18 cellular contexts compared by ENCODE assay signal in genomic region chr4:159117968-159118367, GRCh38. TPM values are rescaled to one million over a fixed set of nuclear protein-coding genes. Genes with fewer than 3 reads are reported as not detected.
A peak's percentile ranks its signal among the peaks of the same experiment; 100 is the strongest.
DNase-seq lines count a peak whose midpoint lies in the region; ATAC-seq, FAIRE-seq and TF ChIP-seq lines count a peak whose summit lies in the region.
"Had no signal": no experiment of that assay in that cellular context is flagged by ENCODE, and none has a peak within 500 bp of the region (broad histone marks: within the 10 kb centered on the region; RNA-seq: fewer than 3 reads in every experiment).

No MANE protein-coding gene starts in this region.

- POLR2A ChIA-PET in PC-3 (lab: Charles Lee; ENCODE audit: unreplicated experiment), result interaction anchor here (0.6 kb wide), 1 partner anchor 693 kb away, joined by 10 read pairs; no protein-coding TSS in a partner anchor

- peaks cover 10% of the 10 kb centered on the region for H3K4me1 Mint-ChIP-seq in GM23338
- H3K4me1 Mint-ChIP-seq in stimulated activated naive CD8-positive, alpha-beta T cell treated with anti-CD3 and anti-CD28 coated beads, Interleukin-15, amount 100 ng/mL, for 72 hours, result peaks cover 29% of the 10 kb centered on the region

- H3K36me3 ChIP-seq in PC-3 (ENCODE audit: low read depth, low read length) (no peaks in the 10 kb centered on the region), right lobe of liver (no peaks in the 10 kb centered on the region), GM23338 (ENCODE audit: insufficient read depth) (no peaks in the 10 kb centered on the region)
- H3K36me3 ChIP-seq: pancreas had no signal

- H2AFZ ChIP-seq in PC-3 (ENCODE audit: low read length) (no peak overlapping the region), GM23338 (no peak overlapping the region)

- H3K4me3 Mint-ChIP-seq in GM23338, result no peak overlapping the region
- no peak overlapping the region for H3K4me3 Mint-ChIP-seq in stimulated activated naive CD8-positive, alpha-beta T cell treated with anti-CD3 and anti-CD28 coated beads, Interleukin-15, amount 100 ng/mL, for 72 hours
- H3K4me3 Mint-ChIP-seq: activated B cell treated with CpG ODN at 0.5 μM for 24 hours; activated naive CD8-positive, alpha-beta T cell treated with anti-CD3 and anti-CD28 coated beads, Interleukin-2, amount 50 U/mL, for 24 hours; type B pancreatic cell had no signal

- 75% methylated on average over 2 of the region's 2 CpGs for WGBS in right lobe of liver (ENCODE audit: insufficient coverage, low coverage, low lambda C conversion rate, missing lambda C conversion rate)

- peaks cover 13% of the 10 kb centered on the region for H3K9me3 Mint-ChIP-seq in GM23338
- H3K9me3 Mint-ChIP-seq in stimulated activated naive CD8-positive, alpha-beta T cell treated with anti-CD3 and anti-CD28 coated beads, Interleukin-15, amount 100 ng/mL, for 72 hours, result no peaks in the 10 kb centered on the region
- H3K9me3 Mint-ChIP-seq: activated B cell treated with CpG ODN at 0.5 μM for 24 hours had no signal

- TF ChIP-seq CTCF in PC-3 (conservative IDR thresholded peaks at IDR 0.05; ENCODE audit: low read depth, low read length), result no peak
- TF ChIP-seq CTCF in right lobe of liver (IDR thresholded peaks at IDR 0.05), result no peak
- TF ChIP-seq CTCF in GM23338 (conservative IDR thresholded peaks at IDR 0.05; ENCODE audit: low read depth in 2 of 2), result no peak

- H3F3A ChIP-seq in PC-3 (ENCODE audit: low read length, unreplicated experiment) (no peaks in the 10 kb centered on the region), GM23338 (replicated peaks; ENCODE audit: low read depth) (no peaks in the 10 kb centered on the region)

- peaks cover 31% of the 10 kb centered on the region for H3K36me3 Mint-ChIP-seq in GM23338 (ENCODE audit: low read depth)

- H3K27ac ChIP-seq in PC-3 (ENCODE audit: low read length) (no peak overlapping the region), right lobe of liver (peak overlapping the region in 2 of 3 donors; percentile 19 to 37), GM23338 (ENCODE audit: low read depth) (no peak overlapping the region)
- H3K27ac ChIP-seq: pancreas had no signal

- H3K4me3 ChIP-seq in PC-3 (ENCODE audit: low read length) (no peak overlapping the region), right lobe of liver (no peak overlapping the region), GM23338 (no peak overlapping the region)
- H3K4me3 ChIP-seq: pancreas, smooth muscle cell had no signal

- H3K9me2 ChIP-seq in PC-3 (replicated peaks; ENCODE audit: low read length), result no peaks in the 10 kb centered on the region
- H3K9me2 ChIP-seq in GM23338 (ENCODE audit: insufficient read depth), result no peaks in the 10 kb centered on the region

- peak; percentile 39 for FAIRE-seq in GM19239 (lab: Jason Lieb, UNC)
- FAIRE-seq: pancreas had no signal

- no peak overlapping the region for H3K9ac ChIP-seq in PC-3 (ENCODE audit: low read length)

- H3K9me3 ChIP-seq in PC-3 (ENCODE audit: low read length) (no peaks in the 10 kb centered on the region), right lobe of liver (no peaks in the 10 kb centered on the region)
- H3K9me3 ChIP-seq: pancreas had no signal

- peak; percentile 11 for DNase-seq in ELR (ENCODE audit: low read depth)
- no peak for DNase-seq in GM19239 (ENCODE audit: insufficient read length, low spot score)
- no peak for DNase-seq in PC-3
- DNase-seq in right lobe of liver, result no peak
- no peak for DNase-seq in SIG-M5 (lab: John Stamatoyannopoulos, UW)
- no peak for DNase-seq in GM23338 (ENCODE audit: low spot score)
- no peak for DNase-seq in inferior parietal cortex (ENCODE audit: extremely low spot score)
- DNase-seq in stimulated activated naive CD8-positive, alpha-beta T cell treated with anti-CD3 and anti-CD28 coated beads, Interleukin-15, amount 100 ng/mL, for 72 hours, result no peak
- DNase-seq: activated B cell treated with CpG ODN at 0.5 μM for 24 hours; activated naive CD8-positive, alpha-beta T cell treated with anti-CD3 and anti-CD28 coated beads, Interleukin-2, amount 50 U/mL, for 24 hours; activated T-cell treated with anti-CD3 and anti-CD28 coated beads for 4 hours; C1 segment of cervical spinal cord; hippocampal formation; Kasumi-1; pancreas; RPMI8226 had no signal

- H3K4me1 ChIP-seq in PC-3 (ENCODE audit: insufficient read depth, low read length) (peaks cover 11% of the 10 kb centered on the region), right lobe of liver (peaks cover 0 to 13% (median 1%) of the 10 kb centered on the region in 4 donors), GM23338 (ENCODE audit: insufficient read depth) (peaks cover 8% of the 10 kb centered on the region)

- no peak for TF ChIP-seq POLR2A in right lobe of liver (IDR thresholded peaks at IDR 0.05)

- H3K27me3 ChIP-seq in PC-3 (ENCODE audit: low read length) (no peaks in the 10 kb centered on the region), right lobe of liver (no peaks in the 10 kb centered on the region), GM23338 (ENCODE audit: insufficient read depth) (no peaks in the 10 kb centered on the region)
- H3K27me3 ChIP-seq: pancreas had no signal

- peaks cover 12% of the 10 kb centered on the region for H3K79me2 ChIP-seq in PC-3 (ENCODE audit: low read length)
- peaks cover 99% of the 10 kb centered on the region for H3K79me2 ChIP-seq in GM23338 (replicated peaks; ENCODE audit: insufficient read depth)

- no TSS peak for BruUV-seq in PC-3 (replicated peaks; lab: Mats Ljungman, UMichigan)

- H3K27ac Mint-ChIP-seq in GM23338, result no peak overlapping the region
- H3K27ac Mint-ChIP-seq in stimulated activated naive CD8-positive, alpha-beta T cell treated with anti-CD3 and anti-CD28 coated beads, Interleukin-15, amount 100 ng/mL, for 72 hours, result no peak overlapping the region
- H3K27ac Mint-ChIP-seq: activated B cell treated with CpG ODN at 0.5 μM for 24 hours; activated naive CD8-positive, alpha-beta T cell treated with anti-CD3 and anti-CD28 coated beads, Interleukin-2, amount 50 U/mL, for 24 hours; type B pancreatic cell had no signal

- H4K20me1 ChIP-seq in PC-3 (ENCODE audit: low read length) (no peaks in the 10 kb centered on the region), GM23338 (replicated peaks; ENCODE audit: insufficient read depth) (no peaks in the 10 kb centered on the region; the same call in 1 of the 2 replicates)

- CTCF ChIA-PET in PC-3 (lab: Charles Lee), result interaction anchor here (0.6 kb wide), 1 partner anchor 191 kb away, joined by 3 read pairs; no protein-coding TSS in a partner anchor

- H3K4me2 ChIP-seq in PC-3 (ENCODE audit: low read length), result no peak overlapping the region
- no peak overlapping the region for H3K4me2 ChIP-seq in GM23338
- H3K4me2 ChIP-seq: smooth muscle cell had no signal

- intact Hi-C loops in PC-3 (cut with micrococcal nuclease) (no loop called here), right lobe of liver (cut with DNase I) (no loop called here)

- peaks cover 3% of the 10 kb centered on the region for H3K27me3 Mint-ChIP-seq in GM23338 (ENCODE audit: insufficient read depth, low read depth, poor library complexity)
- H3K27me3 Mint-ChIP-seq in stimulated activated naive CD8-positive, alpha-beta T cell treated with anti-CD3 and anti-CD28 coated beads, Interleukin-15, amount 100 ng/mL, for 72 hours, result no peaks in the 10 kb centered on the region
- H3K27me3 Mint-ChIP-seq: activated B cell treated with CpG ODN at 0.5 μM for 24 hours; activated naive CD8-positive, alpha-beta T cell treated with anti-CD3 and anti-CD28 coated beads, Interleukin-2, amount 50 U/mL, for 24 hours; type B pancreatic cell had no signal

- ATAC-seq in PC-3 (peak; percentile 38; the same call in 1 of the 2 replicates), right lobe of liver (peak in 3 of 4 donors; percentile 24 to 41 (median 38)), GM23338 (no peak)
- no peak for ATAC-seq in stimulated activated naive CD8-positive, alpha-beta T cell treated with anti-CD3 and anti-CD28 coated beads, Interleukin-15, amount 100 ng/mL, for 72 hours
- ATAC-seq: activated naive CD8-positive, alpha-beta T cell treated with anti-CD3 and anti-CD28 coated beads, Interleukin-2, amount 50 U/mL, for 24 hours had no signal

TF ChIP-seq in GM23338, 12 proteins besides CTCF, POLR2A, EP300 and RAD21 (continues in another document):
- TF ChIP-seq, protein P1, sequence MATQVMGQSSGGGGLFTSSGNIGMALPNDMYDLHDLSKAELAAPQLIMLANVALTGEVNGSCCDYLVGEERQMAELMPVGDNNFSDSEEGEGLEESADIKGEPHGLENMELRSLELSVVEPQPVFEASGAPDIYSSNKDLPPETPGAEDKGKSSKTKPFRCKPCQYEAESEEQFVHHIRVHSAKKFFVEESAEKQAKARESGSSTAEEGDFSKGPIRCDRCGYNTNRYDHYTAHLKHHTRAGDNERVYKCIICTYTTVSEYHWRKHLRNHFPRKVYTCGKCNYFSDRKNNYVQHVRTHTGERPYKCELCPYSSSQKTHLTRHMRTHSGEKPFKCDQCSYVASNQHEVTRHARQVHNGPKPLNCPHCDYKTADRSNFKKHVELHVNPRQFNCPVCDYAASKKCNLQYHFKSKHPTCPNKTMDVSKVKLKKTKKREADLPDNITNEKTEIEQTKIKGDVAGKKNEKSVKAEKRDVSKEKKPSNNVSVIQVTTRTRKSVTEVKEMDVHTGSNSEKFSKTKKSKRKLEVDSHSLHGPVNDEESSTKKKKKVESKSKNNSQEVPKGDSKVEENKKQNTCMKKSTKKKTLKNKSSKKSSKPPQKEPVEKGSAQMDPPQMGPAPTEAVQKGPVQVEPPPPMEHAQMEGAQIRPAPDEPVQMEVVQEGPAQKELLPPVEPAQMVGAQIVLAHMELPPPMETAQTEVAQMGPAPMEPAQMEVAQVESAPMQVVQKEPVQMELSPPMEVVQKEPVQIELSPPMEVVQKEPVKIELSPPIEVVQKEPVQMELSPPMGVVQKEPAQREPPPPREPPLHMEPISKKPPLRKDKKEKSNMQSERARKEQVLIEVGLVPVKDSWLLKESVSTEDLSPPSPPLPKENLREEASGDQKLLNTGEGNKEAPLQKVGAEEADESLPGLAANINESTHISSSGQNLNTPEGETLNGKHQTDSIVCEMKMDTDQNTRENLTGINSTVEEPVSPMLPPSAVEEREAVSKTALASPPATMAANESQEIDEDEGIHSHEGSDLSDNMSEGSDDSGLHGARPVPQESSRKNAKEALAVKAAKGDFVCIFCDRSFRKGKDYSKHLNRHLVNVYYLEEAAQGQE (IDR thresholded peaks at IDR 0.05; ENCODE audit: unreplicated experiment), result no peak
- TF ChIP-seq EZH2phosphoT487 (IDR thresholded peaks at IDR 0.05; ENCODE audit: unreplicated experiment) (no peak), POLR2AphosphoS5 (IDR thresholded peaks at IDR 0.05; ENCODE audit: low read depth) (no peak), JUNB (IDR thresholded peaks at IDR 0.05; ENCODE audit: unreplicated experiment) (no peak), CREB1 (CRISPR knock-in tag; IDR thresholded peaks at IDR 0.05; ENCODE audit: low read depth) (no peak), NANOG (IDR thresholded peaks at IDR 0.05; ENCODE audit: borderline replicate concordance) (no peak), EZH2 (IDR thresholded peaks at IDR 0.05; ENCODE audit: low read depth, unreplicated experiment) (no peak)

RNA-seq across cellular contexts. Expression of gene RAPGEF2, which starts 15.1 kb away (rescaled TPM):
- total RNA-seq in PC-3 (2014; rRNA removed), result 21.2 and 21.7 TPM in 2 replicates
- 10 to 100 TPM; 22.1 to 32.1 (median 27.2) TPM for total RNA-seq in right lobe of liver
- total RNA-seq in GM23338 (2014; rRNA removed; shearing (Covaris generic)), result 52.7 and 63.1 TPM in 2 replicates
- 8.5 and 10.2 TPM in 2 replicates for polyA plus RNA-seq in GM23338 (2016; fragmentation: Nextera tagmentation; extraction: Ambion mirVana)

Comparison
In these comparisons a context has a peak if more than half of its experiments do, and no peak if none do; other contexts are left out.
1. ATAC-seq: peak in PC-3 (single experiment) and right lobe of liver (3 of 4); none in GM23338 (single experiment) and stimulated activated naive CD8-positive, alpha-beta T cell treated with anti-CD3 and anti-CD28 coated beads, Interleukin-15, amount 100 ng/mL, for 72 hours (single experiment).
2. H3K27ac ChIP-seq: peak in right lobe of liver (2 of 3); none in PC-3 (single experiment) and GM23338 (single experiment).